In the genomic region with DNA sequence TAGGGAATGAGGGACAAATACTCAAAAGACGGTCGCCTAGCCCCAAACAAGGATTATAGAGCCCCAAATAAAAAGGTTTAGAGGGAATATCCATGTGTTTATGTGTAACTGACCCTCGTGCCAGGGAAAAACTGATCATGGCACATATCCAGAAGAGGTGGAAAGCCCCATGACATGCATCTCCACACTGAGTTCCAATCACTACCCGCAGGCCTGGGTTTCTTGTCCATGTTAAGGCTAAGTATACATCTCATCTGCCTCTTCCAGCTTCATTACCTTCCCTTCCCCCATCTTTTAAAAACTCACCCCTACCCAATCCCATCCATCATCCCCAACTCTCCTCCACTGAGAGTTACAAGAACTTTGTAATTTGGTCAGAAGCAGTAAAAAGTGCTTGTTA, we compare ENCODE assay signal across 1 cellular context.
TF ChIP-seq lines count a peak whose summit lies in the region.

No MANE protein-coding gene starts in this region.

TF ChIP-seq in HEK293, 187 proteins besides CTCF, POLR2A, EP300 and RAD21 (continued from another document):
- no peak for TF ChIP-seq ZNF148 (tag by site-specific recombination; IDR thresholded peaks at IDR 0.05; ENCODE audit: borderline replicate concordance)
- TF ChIP-seq GLIS1 (tag by site-specific recombination; IDR thresholded peaks at IDR 0.05), result no peak
- no peak for TF ChIP-seq ZSCAN23 (tag by site-specific recombination; IDR thresholded peaks at IDR 0.05)
- TF ChIP-seq ZNF645 (tag by site-specific recombination; IDR thresholded peaks at IDR 0.05), result no peak
- TF ChIP-seq ZNF510 (tag by site-specific recombination; IDR thresholded peaks at IDR 0.05; ENCODE audit: insufficient replicate concordance), result no peak
- TF ChIP-seq ZNF398 (tag by site-specific recombination; IDR thresholded peaks at IDR 0.05), result no peak
- no peak for TF ChIP-seq ZNF560 (tag by site-specific recombination; IDR thresholded peaks at IDR 0.05; ENCODE audit: borderline replicate concordance)
- no peak for TF ChIP-seq ZNF529 (tag by site-specific recombination; IDR thresholded peaks at IDR 0.05; ENCODE audit: insufficient replicate concordance)
- TF ChIP-seq ZNF423 (tag by site-specific recombination; IDR thresholded peaks at IDR 0.05), result no peak
- TF ChIP-seq, protein P1, sequence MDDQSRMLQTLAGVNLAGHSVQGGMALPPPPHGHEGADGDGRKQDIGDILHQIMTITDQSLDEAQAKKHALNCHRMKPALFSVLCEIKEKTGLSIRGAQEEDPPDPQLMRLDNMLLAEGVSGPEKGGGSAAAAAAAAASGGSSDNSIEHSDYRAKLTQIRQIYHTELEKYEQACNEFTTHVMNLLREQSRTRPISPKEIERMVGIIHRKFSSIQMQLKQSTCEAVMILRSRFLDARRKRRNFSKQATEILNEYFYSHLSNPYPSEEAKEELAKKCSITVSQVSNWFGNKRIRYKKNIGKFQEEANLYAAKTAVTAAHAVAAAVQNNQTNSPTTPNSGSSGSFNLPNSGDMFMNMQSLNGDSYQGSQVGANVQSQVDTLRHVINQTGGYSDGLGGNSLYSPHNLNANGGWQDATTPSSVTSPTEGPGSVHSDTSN (CRISPR knock-in tag; IDR thresholded peaks at IDR 0.05), result no peak
- TF ChIP-seq REPIN1 (tag by site-specific recombination; IDR thresholded peaks at IDR 0.05; ENCODE audit: low read depth), result no peak
- no peak for TF ChIP-seq ZNF654 (tag by site-specific recombination; IDR thresholded peaks at IDR 0.05; ENCODE audit: low read depth)
